ENCODE assay signal across 1 cellular context in genomic region chr9:36213989-36214388, GRCh38.
TF ChIP-seq lines count a peak whose summit lies in the region.

No MANE protein-coding gene starts in this region.

TF ChIP-seq in HepG2, 621 proteins besides CTCF, POLR2A, EP300 and RAD21:
- TF ChIP-seq ZNF770 (CRISPR knock-in tag; IDR thresholded peaks at IDR 0.05) (peak; percentile 90), NBN (conservative IDR thresholded peaks at IDR 0.05) (no peak)
TF ChIP-seq in HepG2: peak in this region for 1.
